Comparison of ENCODE assay signal across 9 cellular contexts in the genomic region with DNA sequence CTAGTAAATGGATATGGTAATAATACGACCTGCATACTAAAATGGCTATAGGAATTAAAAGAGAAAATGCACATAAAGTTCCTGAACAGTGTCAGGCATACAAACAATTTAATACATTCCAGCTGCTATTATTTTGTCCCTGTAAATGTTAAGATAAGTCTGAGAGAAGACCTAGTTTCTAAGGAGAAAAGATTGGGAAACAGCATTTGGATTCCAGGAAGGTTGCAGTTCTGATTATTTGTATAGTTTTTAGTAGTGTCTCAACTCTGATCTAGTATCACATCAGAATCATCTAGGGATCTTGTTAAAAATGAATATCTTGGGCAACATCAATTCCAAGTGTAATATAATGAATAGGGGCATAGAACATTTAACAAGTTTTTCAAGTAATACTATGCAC.
"Had no signal": no experiment of that assay in that cellular context is flagged by ENCODE, and none has a peak within 500 bp of the region (broad histone marks: within the 10 kb centered on the region; RNA-seq: fewer than 3 reads in every experiment).

No MANE protein-coding gene starts in this region.

- H3K4me1 ChIP-seq: HAP-1 had no signal

- H3K4me3 Mint-ChIP-seq: HFFc6, IgD-negative memory B cell had no signal

- H3K36me3 ChIP-seq: HAP-1 had no signal

- H3K9me3 ChIP-seq: HAP-1 had no signal

- DNase-seq: GM23248, GOT3, H7, HFFc6 had no signal

- H3K27ac Mint-ChIP-seq: HFFc6, IgD-negative memory B cell had no signal

- H3K27ac ChIP-seq: GM23248, HL-60 had no signal

- H3K4me1 Mint-ChIP-seq: IgD-negative memory B cell had no signal

- H3K27me3 Mint-ChIP-seq: IgD-negative memory B cell had no signal

- H3K4me3 ChIP-seq: GM23248, HAP-1 had no signal

- ATAC-seq: HCT116, HepG2 had no signal

- H3K36me3 Mint-ChIP-seq: IgD-negative memory B cell had no signal
